In genomic region chr22:47228767-47229166, GRCh38 we compare ENCODE assay signal across 23 cellular contexts.
DNase-seq lines count a peak whose midpoint lies in the region; ATAC-seq, FAIRE-seq and TF ChIP-seq lines count a peak whose summit lies in the region.
"Had no signal": no experiment of that assay in that cellular context is flagged by ENCODE, and none has a peak within 500 bp of the region (broad histone marks: within the 10 kb centered on the region; RNA-seq: fewer than 3 reads in every experiment).

No MANE protein-coding gene starts in this region.

- no peak for TF ChIP-seq RAD21 in K562 (CRISPR knock-in tag; conservative IDR thresholded peaks at IDR 0.05 in 1 of 2, IDR thresholded peaks at IDR 0.05 in 1 of 2)

- CTCF ChIA-PET in K562 (lab: Yijun Ruan, JAX; ENCODE audit: low intra/inter-chr PET ratio) = no interaction called here

- H3K9me2 ChIP-seq in GM23248 (ENCODE audit: insufficient read depth) = no peaks in the 10 kb centered on the region

- H3K79me2 ChIP-seq in GM23248 (ENCODE audit: insufficient read depth) = no peaks in the 10 kb centered on the region
- H3K79me2 ChIP-seq in K562 (ENCODE audit: control insufficient read depth, insufficient read depth, low read length) = no peaks in the 10 kb centered on the region

- H3K4me2 ChIP-seq in GM23248 (ENCODE audit: unreplicated experiment) (no peak overlapping the region), K562 (ENCODE audit: insufficient read depth, low read length) (no peak overlapping the region)
- H3K4me2 ChIP-seq: BLaER1 treated with 17β-estradiol and CSF1 and Interleukin-3, amounts not matched to agents 10 nM and 100 nM had no signal

- in situ Hi-C loops in GM23248 (cut with MboI) = no loop called here
- in situ Hi-C loops in K562 (cut with MboI) = no loop called here

- no peak for FAIRE-seq in K562 (lab: Jason Lieb, UNC)
- FAIRE-seq: A204.1, D721Med, G401.6, GM12891, GM19239 had no signal

- POLR2A ChIA-PET in K562 (lab: Yijun Ruan, JAX) = no interaction called here

- TF ChIP-seq CTCF in K562 (IDR thresholded peaks at IDR 0.05 in 2 of 3, conservative IDR thresholded peaks at IDR 0.05 in 1 of 3; ENCODE audit: insufficient read depth in 2 of 3, low read depth in 1 of 3, low read length in 3 of 3) (no peak), BE2C (IDR thresholded peaks at IDR 0.05; ENCODE audit: low read depth, low read length) (no peak)

- DNase-seq in GM23248 (peak; percentile 4), LHCN-M2 (ENCODE audit: low read depth) (peak; percentile 15), RPMI7951 (ENCODE audit: low read depth) (peak; percentile 7), K562 (ENCODE audit: extremely low read depth in 1 of 4, low spot score in 3 of 4) (no peak), BE2C (no peak), NCI-H1048 (lab: John Stamatoyannopoulos, UW) (no peak), HuH-7 (ENCODE audit: low spot score) (no peak)
- DNase-seq: 8988T; ACHN; Caco-2; Calu3; CD4-positive, alpha-beta T cell; CD8-positive, alpha-beta T cell; DMS79 treated with DMSO at 0.1 percent for 48 hours; GF-D8 had no signal

- intact Hi-C loops in K562 (cut with micrococcal nuclease) = no loop called here

- WGBS in GM23248 (ENCODE audit: low coverage in 1 of 2, low lambda C conversion rate in 2 of 2, missing lambda C conversion rate in 2 of 2), 2 experiments = 26 to 28% methylated on average over 3 of the region's 3 CpGs
- WGBS in K562 (ENCODE audit: insufficient coverage, low coverage, missing lambda C conversion rate) = 0% methylated on average over 3 of the region's 3 CpGs

- H3K27me3 ChIP-seq in GM23248 (replicated peaks; ENCODE audit: insufficient read depth) (no peaks in the 10 kb centered on the region), K562 (ENCODE audit: control insufficient read depth in 2 of 2, insufficient read depth in 2 of 2, low read length in 2 of 2) (no peaks in the 10 kb centered on the region), BE2C (no peaks in the 10 kb centered on the region)
- H3K27me3 ChIP-seq: BLaER1 treated with 17β-estradiol and CSF1 and Interleukin-3, amounts not matched to agents 10 nM and 100 nM had no signal

- H3K9ac ChIP-seq in GM23248 (no peak overlapping the region), K562 (ENCODE audit: insufficient read depth in 1 of 2, low read depth in 2 of 2, low read length in 2 of 2) (no peak overlapping the region)
- H3K9ac ChIP-seq: BLaER1 treated with 17β-estradiol and CSF1 and Interleukin-3, amounts not matched to agents 10 nM and 100 nM had no signal

- no TSS peak for BruUV-seq in K562 (replicated peaks; lab: Mats Ljungman, UMichigan)

- H3K27ac ChIP-seq in GM23248 = no peak overlapping the region
- H3K27ac ChIP-seq in K562 (ENCODE audit: extremely low read depth, low read depth, low read length) = no peak overlapping the region
- H3K27ac ChIP-seq: BLaER1 treated with 17β-estradiol and CSF1 and Interleukin-3, amounts not matched to agents 10 nM and 100 nM; C4-2B had no signal

- H3K4me3 ChIP-seq in GM23248 (no peak overlapping the region), K562 (no peak overlapping the region), BE2C (ENCODE audit: low read depth, low read length) (no peak overlapping the region)
- H3K4me3 ChIP-seq: BLaER1 treated with 17β-estradiol and CSF1 and Interleukin-3, amounts not matched to agents 10 nM and 100 nM had no signal

- H3K9me3 ChIP-seq in GM23248 (ENCODE audit: low read depth) (no peaks in the 10 kb centered on the region), K562 (replicated peaks; ENCODE audit: control insufficient read depth, insufficient read depth, low read depth, low read length) (no peaks in the 10 kb centered on the region), BE2C (no peaks in the 10 kb centered on the region)

- ATAC-seq in K562 (no peak), HG02938 (IDR thresholded peaks at IDR 0.05; ENCODE audit: unreplicated experiment) (no peak)
- ATAC-seq: CD8-positive, alpha-beta T cell had no signal

- H4K20me1 ChIP-seq in GM23248 (ENCODE audit: insufficient read depth) (no peaks in the 10 kb centered on the region), K562 (replicated peaks; ENCODE audit: control insufficient read depth, insufficient read depth, low read length) (no peaks in the 10 kb centered on the region)
- H4K20me1 ChIP-seq: BLaER1 treated with 17β-estradiol and CSF1 and Interleukin-3, amounts not matched to agents 10 nM and 100 nM had no signal

- H3K36me3 ChIP-seq in GM23248 (ENCODE audit: low read depth) (no peaks in the 10 kb centered on the region), K562 (ENCODE audit: control insufficient read depth, insufficient read depth, low read length) (no peaks in the 10 kb centered on the region), BE2C (no peaks in the 10 kb centered on the region)
- H3K36me3 ChIP-seq: BLaER1 treated with 17β-estradiol and CSF1 and Interleukin-3, amounts not matched to agents 10 nM and 100 nM had no signal

- no peak for TF ChIP-seq EP300 in K562 (IDR thresholded peaks at IDR 0.05; ENCODE audit: low read length)

- no peaks in the 10 kb centered on the region for H3K9me1 ChIP-seq in K562 (ENCODE audit: control insufficient read depth, insufficient read depth, low read length)

- no peak for TF ChIP-seq POLR2A in K562 (conservative IDR thresholded peaks at IDR 0.05)

- H3F3A ChIP-seq in GM23248 (ENCODE audit: insufficient read depth) = no peaks in the 10 kb centered on the region

- H3K4me1 ChIP-seq in GM23248 (ENCODE audit: insufficient read depth) (no peaks in the 10 kb centered on the region), K562 (replicated peaks in 1 of 2; ENCODE audit: control insufficient read depth in 2 of 2, insufficient read depth in 2 of 2, low read length in 2 of 2) (no peaks in the 10 kb centered on the region), BE2C (no peaks in the 10 kb centered on the region)
- H3K4me1 ChIP-seq: BLaER1 treated with 17β-estradiol and CSF1 and Interleukin-3, amounts not matched to agents 10 nM and 100 nM; Caco-2 had no signal

- H2AFZ ChIP-seq in GM23248 = no peak overlapping the region
- H2AFZ ChIP-seq in K562 (ENCODE audit: low read depth, low read length) = no peak overlapping the region

TF ChIP-seq in K562, 482 proteins besides CTCF, POLR2A, EP300 and RAD21:
- peak; percentile 46; the same call in 1 of the 2 replicates for TF ChIP-seq CREM (IDR thresholded peaks at IDR 0.05; ENCODE audit: low read depth)
- TF ChIP-seq NFE2 (IDR thresholded peaks at IDR 0.05; ENCODE audit: low read depth) = peak; percentile 55
- 0 out of 2 replicates have a peak, but pooled peaks have one; percentile 4 for TF ChIP-seq MAFF (IDR thresholded peaks at IDR 0.05; ENCODE audit: low read length)
- TF ChIP-seq BCOR (IDR thresholded peaks at IDR 0.05) = no peak
- TF ChIP-seq EHMT2 (IDR thresholded peaks at IDR 0.05) = no peak
- TF ChIP-seq, protein P1, sequence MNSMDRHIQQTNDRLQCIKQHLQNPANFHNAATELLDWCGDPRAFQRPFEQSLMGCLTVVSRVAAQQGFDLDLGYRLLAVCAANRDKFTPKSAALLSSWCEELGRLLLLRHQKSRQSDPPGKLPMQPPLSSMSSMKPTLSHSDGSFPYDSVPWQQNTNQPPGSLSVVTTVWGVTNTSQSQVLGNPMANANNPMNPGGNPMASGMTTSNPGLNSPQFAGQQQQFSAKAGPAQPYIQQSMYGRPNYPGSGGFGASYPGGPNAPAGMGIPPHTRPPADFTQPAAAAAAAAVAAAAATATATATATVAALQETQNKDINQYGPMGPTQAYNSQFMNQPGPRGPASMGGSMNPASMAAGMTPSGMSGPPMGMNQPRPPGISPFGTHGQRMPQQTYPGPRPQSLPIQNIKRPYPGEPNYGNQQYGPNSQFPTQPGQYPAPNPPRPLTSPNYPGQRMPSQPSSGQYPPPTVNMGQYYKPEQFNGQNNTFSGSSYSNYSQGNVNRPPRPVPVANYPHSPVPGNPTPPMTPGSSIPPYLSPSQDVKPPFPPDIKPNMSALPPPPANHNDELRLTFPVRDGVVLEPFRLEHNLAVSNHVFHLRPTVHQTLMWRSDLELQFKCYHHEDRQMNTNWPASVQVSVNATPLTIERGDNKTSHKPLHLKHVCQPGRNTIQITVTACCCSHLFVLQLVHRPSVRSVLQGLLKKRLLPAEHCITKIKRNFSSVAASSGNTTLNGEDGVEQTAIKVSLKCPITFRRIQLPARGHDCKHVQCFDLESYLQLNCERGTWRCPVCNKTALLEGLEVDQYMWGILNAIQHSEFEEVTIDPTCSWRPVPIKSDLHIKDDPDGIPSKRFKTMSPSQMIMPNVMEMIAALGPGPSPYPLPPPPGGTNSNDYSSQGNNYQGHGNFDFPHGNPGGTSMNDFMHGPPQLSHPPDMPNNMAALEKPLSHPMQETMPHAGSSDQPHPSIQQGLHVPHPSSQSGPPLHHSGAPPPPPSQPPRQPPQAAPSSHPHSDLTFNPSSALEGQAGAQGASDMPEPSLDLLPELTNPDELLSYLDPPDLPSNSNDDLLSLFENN (IDR thresholded peaks at IDR 0.05; ENCODE audit: low read depth in 2 of 2, low read length in 2 of 2) = no peak
TF ChIP-seq in K562: peak in this region for 3.

Comparison
In these comparisons a context has a peak if more than half of its experiments do, and no peak if none do; other contexts are left out.
1. DNase-seq: peak in GM23248 (single experiment), LHCN-M2 (single experiment) and RPMI7951 (single experiment); none in K562 (0 of 4), BE2C (single experiment), NCI-H1048 (single experiment) and HuH-7 (single experiment).